In the genomic region with DNA sequence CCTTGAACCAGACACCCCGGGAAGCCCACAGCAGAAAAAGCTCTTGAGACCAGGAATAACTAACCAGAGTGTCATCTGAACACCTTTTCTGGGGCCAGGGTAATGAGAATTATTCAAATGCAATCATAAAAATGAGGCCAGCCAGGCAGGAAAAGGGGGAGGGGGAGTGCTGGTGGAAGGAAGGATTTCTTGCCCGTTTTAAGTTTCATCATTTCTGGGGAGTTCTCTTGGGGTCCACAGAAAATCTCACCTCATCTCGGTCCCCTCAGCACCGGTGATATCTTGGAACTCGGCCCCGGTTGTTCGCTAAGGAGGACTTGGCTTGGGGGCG, we compare ENCODE assay signal across 8 cellular contexts. TPM values are rescaled to one million over a fixed set of nuclear protein-coding genes. Genes with fewer than 3 reads are reported as not detected.
DNase-seq lines count a peak whose midpoint lies in the region; ATAC-seq and TF ChIP-seq lines count a peak whose summit lies in the region.

No MANE protein-coding gene starts in this region.

- no peak overlapping the region for H3K9ac ChIP-seq in HCT116 (ENCODE audit: low read length)

- intact Hi-C loops in HCT116 (cut with micrococcal nuclease): loop anchor here (5.0 kb wide), 1 partner anchor 183 kb away; no protein-coding TSS in a partner anchor
- intact Hi-C loops in activated B cell treated with CpG ODN at 0.5 μM for 24 hours (cut with micrococcal nuclease): loop anchor here (5.0 to 10.0 kb wide), 2 partner anchors 241 to 708 kb away; no protein-coding TSS in a partner anchor
- intact Hi-C loops in gastrocnemius medialis (cut with DNase I; ENCODE audit: low total_unique reads): loop anchor here (1.0 to 2.0 kb wide), 5 partner anchors 53 to 241 kb away; a partner anchor contains a TSS

- H3K27me3 Mint-ChIP-seq in activated B cell treated with CpG ODN at 0.5 μM for 24 hours: peaks cover 61% of the 10 kb centered on the region
- H3K27me3 Mint-ChIP-seq in stimulated activated naive CD8-positive, alpha-beta T cell treated with anti-CD3 and anti-CD28 coated beads, Interleukin-15, amount 100 ng/mL, for 72 hours: peaks cover 78% of the 10 kb centered on the region

- no peak overlapping the region for H3K27ac Mint-ChIP-seq in activated B cell treated with CpG ODN at 0.5 μM for 24 hours
- no peak overlapping the region for H3K27ac Mint-ChIP-seq in stimulated activated naive CD8-positive, alpha-beta T cell treated with anti-CD3 and anti-CD28 coated beads, Interleukin-15, amount 100 ng/mL, for 72 hours

- peak overlapping the region; percentile 35 for H2AFZ ChIP-seq in HCT116 (ENCODE audit: low read depth, low read length, poor library complexity, severe bottlenecking)

- no peaks in the 10 kb centered on the region for H3K9me3 ChIP-seq in HCT116 (ENCODE audit: control insufficient read depth in 1 of 2, insufficient read depth in 1 of 2, low read depth in 1 of 2, low read length in 2 of 2)
- no peaks in the 10 kb centered on the region for H3K9me3 ChIP-seq in iPS DF 6.9 (ENCODE audit: control insufficient read depth, insufficient read depth, low read length)
- no peaks in the 10 kb centered on the region for H3K9me3 ChIP-seq in gastrocnemius medialis

- ATAC-seq in HCT116: no peak
- ATAC-seq in activated B cell treated with CpG ODN at 0.5 μM for 24 hours (ENCODE audit: low read depth): no peak
- no peak for ATAC-seq in gastrocnemius medialis
- no peak for ATAC-seq in stimulated activated naive CD8-positive, alpha-beta T cell treated with anti-CD3 and anti-CD28 coated beads, Interleukin-15, amount 100 ng/mL, for 72 hours

- TF ChIP-seq CTCF in HCT116 (IDR thresholded peaks at IDR 0.05 in 2 of 3, conservative IDR thresholded peaks at IDR 0.05 in 1 of 3; ENCODE audit: borderline replicate concordance in 1 of 3, insufficient read depth in 1 of 3, low read depth in 2 of 3, low read length in 2 of 3) (no peak), activated B cell treated with CpG ODN at 0.5 μM for 24 hours (IDR thresholded peaks at IDR 0.05) (no peak), gastrocnemius medialis (IDR thresholded peaks at IDR 0.05 in 4 of 5, conservative IDR thresholded peaks at IDR 0.05 in 1 of 5) (no peak)

- RAD21 ChIA-PET in HCT116 (lab: Charles Lee; ENCODE audit: low non-redundant PET in 1 of 2, low total read pairs in 2 of 2, uncharacterized antibody in 2 of 2, unreplicated experiment in 2 of 2): no interaction called here

- WGBS in iPS DF 6.9 (ENCODE audit: insufficient coverage, insufficient read length): no CpG with 5 or more reads among the region's 8 CpGs

- no peaks in the 10 kb centered on the region for H3K79me2 ChIP-seq in HCT116 (ENCODE audit: insufficient read depth, low read length)

- TF ChIP-seq POLR2A in HCT116 (IDR thresholded peaks at IDR 0.05; ENCODE audit: borderline replicate concordance, extremely low read depth, insufficient read depth, insufficient read length): no peak
- TF ChIP-seq POLR2A in gastrocnemius medialis (IDR thresholded peaks at IDR 0.05): no peak

- no peaks in the 10 kb centered on the region for H4K20me1 ChIP-seq in HCT116 (ENCODE audit: insufficient read depth)

- no TSS peak for BruUV-seq in HCT116 (replicated peaks; lab: Mats Ljungman, UMichigan)

- CTCF ChIA-PET in HCT116 (lab: Charles Lee) (no interaction called here), activated B cell treated with CpG ODN at 0.5 μM for 24 hours (lab: Charles Lee) (interaction anchor here (1.0 kb wide), 1 partner anchor 23 kb away, joined by 3 read pairs; no protein-coding TSS in a partner anchor)

- in situ Hi-C loops in gastrocnemius medialis (cut with MboI; ENCODE audit: low sequenced_read_pairs in 4 of 4): loop anchor here in 3 of 4 donors (5.0 to 10.0 kb wide), 3 partner anchors 181 to 241 kb away; no protein-coding TSS in a partner anchor

- no peak overlapping the region for H3K4me3 ChIP-seq in HCT116 (replicated peaks in 1 of 2; ENCODE audit: low read depth in 1 of 2, low read length in 2 of 2)
- peak overlapping the region; percentile 37; the same call in 1 of the 2 replicates for H3K4me3 ChIP-seq in iPS DF 6.9 (ENCODE audit: low read length)
- peak overlapping the region; percentile 61 to 90 (median 70) for H3K4me3 ChIP-seq in gastrocnemius medialis

- no peak for TF ChIP-seq RAD21 in HCT116 (IDR thresholded peaks at IDR 0.05; ENCODE audit: low read depth)

- no peaks in the 10 kb centered on the region for H3K9me2 ChIP-seq in HCT116 (ENCODE audit: insufficient read depth)

- no peak for DNase-seq in HCT116 (ENCODE audit: low read depth, low spot score)
- no peak for DNase-seq in activated B cell treated with CpG ODN at 0.5 μM for 24 hours
- no peak for DNase-seq in iPS DF 6.9 (ENCODE audit: low read depth, low spot score)
- DNase-seq in gastrocnemius medialis: no peak
- no peak for DNase-seq in hypothalamus (lab: John Stamatoyannopoulos, UW)
- DNase-seq in stimulated activated naive CD8-positive, alpha-beta T cell treated with anti-CD3 and anti-CD28 coated beads, Interleukin-15, amount 100 ng/mL, for 72 hours: no peak
- DNase-seq in NK-92 treated with Interleukin-12 subunit alpha and Interleukin-12 subunit beta, amount 100 ng/mL, for 24 hours (lab: John Stamatoyannopoulos, UW): no peak
- no peak for DNase-seq in NCI-H226

- POLR2A ChIA-PET in HCT116 (lab: Charles Lee) (no interaction called here), activated B cell treated with CpG ODN at 0.5 μM for 24 hours (lab: Charles Lee) (no interaction called here)

- H3K4me2 ChIP-seq in HCT116 (ENCODE audit: low read length): peak overlapping the region; percentile 48

- H3K9me3 Mint-ChIP-seq in activated B cell treated with CpG ODN at 0.5 μM for 24 hours: no peaks in the 10 kb centered on the region
- no peaks in the 10 kb centered on the region for H3K9me3 Mint-ChIP-seq in stimulated activated naive CD8-positive, alpha-beta T cell treated with anti-CD3 and anti-CD28 coated beads, Interleukin-15, amount 100 ng/mL, for 72 hours

- H3K27ac ChIP-seq in HCT116 (ENCODE audit: low read depth, low read length): no peak overlapping the region
- H3K27ac ChIP-seq in iPS DF 6.9 (ENCODE audit: low read length): no peak overlapping the region
- peak overlapping the region; percentile 88 to 99 (median 91) for H3K27ac ChIP-seq in gastrocnemius medialis

- H3K4me3 Mint-ChIP-seq in activated B cell treated with CpG ODN at 0.5 μM for 24 hours: peak overlapping the region; percentile 51
- peak overlapping the region in 1 of 2 donors; percentile 99 for H3K4me3 Mint-ChIP-seq in stimulated activated naive CD8-positive, alpha-beta T cell treated with anti-CD3 and anti-CD28 coated beads, Interleukin-15, amount 100 ng/mL, for 72 hours

- no peaks in the 10 kb centered on the region for H3K36me3 ChIP-seq in HCT116 (ENCODE audit: control insufficient read depth in 1 of 2, insufficient read depth in 2 of 2, low read length in 2 of 2)
- H3K36me3 ChIP-seq in iPS DF 6.9 (ENCODE audit: control insufficient read depth, insufficient read depth, low read length): no peaks in the 10 kb centered on the region
- H3K36me3 ChIP-seq in gastrocnemius medialis: no peaks in the 10 kb centered on the region

- H3K36me3 Mint-ChIP-seq in activated B cell treated with CpG ODN at 0.5 μM for 24 hours (ENCODE audit: low read depth): peaks cover 1% of the 10 kb centered on the region

- peaks cover 21% of the 10 kb centered on the region for H3K4me1 Mint-ChIP-seq in activated B cell treated with CpG ODN at 0.5 μM for 24 hours
- H3K4me1 Mint-ChIP-seq in stimulated activated naive CD8-positive, alpha-beta T cell treated with anti-CD3 and anti-CD28 coated beads, Interleukin-15, amount 100 ng/mL, for 72 hours: peaks cover 25% of the 10 kb centered on the region

- no peaks in the 10 kb centered on the region for H3K4me1 ChIP-seq in HCT116 (ENCODE audit: control insufficient read depth in 1 of 2, insufficient read depth in 2 of 2, low read length in 2 of 2)
- peaks cover 6% of the 10 kb centered on the region for H3K4me1 ChIP-seq in iPS DF 6.9 (ENCODE audit: control insufficient read depth, insufficient read depth, low read length)
- H3K4me1 ChIP-seq in gastrocnemius medialis: peaks cover 26 to 27% of the 10 kb centered on the region in 2 donors

- H3K27me3 ChIP-seq in HCT116 (ENCODE audit: insufficient read depth, low read length) (no peaks in the 10 kb centered on the region), iPS DF 6.9 (ENCODE audit: control insufficient read depth, insufficient read depth, low read length) (peaks cover 34% of the 10 kb centered on the region), gastrocnemius medialis (no peaks in the 10 kb centered on the region)

TF ChIP-seq in HCT116, 20 proteins besides CTCF, POLR2A, EP300 and RAD21:
- no peak for TF ChIP-seq EZH2 (IDR thresholded peaks at IDR 0.05)
- no peak for TF ChIP-seq FOSL1 (IDR thresholded peaks at IDR 0.05; ENCODE audit: low read depth)
- TF ChIP-seq ZFX (IDR thresholded peaks at IDR 0.05): no peak
- no peak for TF ChIP-seq TCF7L2 (IDR thresholded peaks at IDR 0.05; ENCODE audit: borderline replicate concordance, extremely low read depth, insufficient read depth, insufficient read length)

RNA-seq across cellular contexts. Expression of a gene that starts 0.5 kb away (rescaled TPM):
- total RNA-seq in HCT116 (2021; ENCODE audit: unreplicated experiment) (0.20 TPM), activated B cell treated with CpG ODN at 0.5 μM for 24 hours (not detected in 2 replicates), gastrocnemius medialis (10 to 100 TPM in 1 of 4 donors, 1 to 10 TPM in 3; 3.7 to 11.7 (median 6.0) TPM)
- 0.02 and 0.05 TPM in 2 replicates for polyA plus RNA-seq in HCT116 (2012)

RNA-seq across cellular contexts. Expression of a gene that starts 52.6 kb away (rescaled TPM):
- total RNA-seq in HCT116 (2021; ENCODE audit: unreplicated experiment): 17.9 TPM
- 13.3 and 16.6 TPM in 2 replicates for polyA plus RNA-seq in HCT116 (2012)
- 18.8 and 20.1 TPM in 2 replicates for total RNA-seq in activated B cell treated with CpG ODN at 0.5 μM for 24 hours
- 10 to 100 TPM in 1 of 4 donors, 1 to 10 TPM in 3; 6.3 to 11.2 (median 9.4) TPM for total RNA-seq in gastrocnemius medialis

Comparison
In these comparisons a context has a peak if more than half of its experiments do, and no peak if none do; other contexts are left out.
1. H3K27ac ChIP-seq: peak in gastrocnemius medialis (4 of 4); none in HCT116 (single experiment) and iPS DF 6.9 (single experiment).
2. H3K4me3 ChIP-seq: peak in iPS DF 6.9 (single experiment) and gastrocnemius medialis (4 of 4); none in HCT116 (0 of 2).